30 cellular contexts compared by ENCODE assay signal in genomic region chr13:85618514-85618913, GRCh38.
"Had no signal": no experiment of that assay in that cellular context is flagged by ENCODE, and none has a peak within 500 bp of the region (broad histone marks: within the 10 kb centered on the region; RNA-seq: fewer than 3 reads in every experiment).

No MANE protein-coding gene starts in this region.

- H3K36me3 ChIP-seq: ascending aorta, SJSA1 had no signal

- H3K4me1 ChIP-seq: ascending aorta, SJSA1 had no signal

- H3K27ac Mint-ChIP-seq: activated B cell treated with CpG ODN at 0.5 μM for 24 hours; activated CD4-positive, alpha-beta T cell treated with anti-CD3 and anti-CD28 coated beads, Interleukin-2, amount 10 ng/mL, durations not matched to agents 24 days and 14 days; activated CD8-positive, alpha-beta memory T cell treated with anti-CD3 and anti-CD28 coated beads, Interleukin-2, amount 10 ng/mL, durations not matched to agents 7 days and 5 days; activated naive CD4-positive, alpha-beta T cell treated with anti-CD3 and anti-CD28 coated beads, Interleukin-2, amount 50 U/mL, for 24 hours; activated naive CD8-positive, alpha-beta T cell treated with anti-CD3 and anti-CD28 coated beads, Interleukin-2, amount 50 U/mL, for 24 hours; activated T-cell treated with anti-CD3 and anti-CD28 coated beads, Interleukin-2, amount 50 U/mL, for 24 hours; activated T-helper 1 cell treated with anti-CD3 and anti-CD28 coated beads, Interleukin-12 subunit alpha, Interleukin-12 subunit beta, Interleukin-2, Interleukin-4 antibody, amounts not matched to agents 30 ng/mL and 10 ng/mL and 1 ng/mL, durations not matched to agents 14 hours and 24 hours and 36 hours; brain; T-cell had no signal

- H3K4me3 Mint-ChIP-seq: activated B cell treated with CpG ODN at 0.5 μM for 24 hours; activated CD4-positive, alpha-beta T cell treated with anti-CD3 and anti-CD28 coated beads, Interleukin-2, amount 10 ng/mL, durations not matched to agents 24 days and 14 days; activated CD8-positive, alpha-beta memory T cell treated with anti-CD3 and anti-CD28 coated beads, Interleukin-2, amount 10 ng/mL, durations not matched to agents 7 days and 5 days; activated naive CD4-positive, alpha-beta T cell treated with anti-CD3 and anti-CD28 coated beads, Interleukin-2, amount 50 U/mL, for 24 hours; activated naive CD8-positive, alpha-beta T cell treated with anti-CD3 and anti-CD28 coated beads, Interleukin-2, amount 50 U/mL, for 24 hours; activated T-cell treated with anti-CD3 and anti-CD28 coated beads, Interleukin-2, amount 50 U/mL, for 24 hours; activated T-helper 1 cell treated with anti-CD3 and anti-CD28 coated beads, Interleukin-12 subunit alpha, Interleukin-12 subunit beta, Interleukin-2, Interleukin-4 antibody, amounts not matched to agents 30 ng/mL and 10 ng/mL and 1 ng/mL, durations not matched to agents 14 hours and 24 hours and 36 hours; brain; central memory CD8-positive, alpha-beta T cell; T-cell had no signal

- H3K4me2 ChIP-seq: KMS-11 had no signal

- H3K4me3 ChIP-seq: ascending aorta, SJSA1 had no signal

- H3K4me1 Mint-ChIP-seq: activated B cell treated with CpG ODN at 0.5 μM for 24 hours; activated CD4-positive, alpha-beta T cell treated with anti-CD3 and anti-CD28 coated beads, Interleukin-2, amount 10 ng/mL, durations not matched to agents 24 days and 14 days; activated CD8-positive, alpha-beta memory T cell treated with anti-CD3 and anti-CD28 coated beads, Interleukin-2, amount 10 ng/mL, durations not matched to agents 7 days and 5 days; activated naive CD4-positive, alpha-beta T cell treated with anti-CD3 and anti-CD28 coated beads, Interleukin-2, amount 50 U/mL, for 24 hours; activated naive CD8-positive, alpha-beta T cell treated with anti-CD3 and anti-CD28 coated beads, Interleukin-2, amount 50 U/mL, for 24 hours; brain; central memory CD8-positive, alpha-beta T cell; T-cell had no signal

- H3K27ac ChIP-seq: ascending aorta, KMS-11, SJSA1 had no signal

- DNase-seq: activated B cell treated with CpG ODN at 0.5 μM for 24 hours; activated CD4-positive, alpha-beta T cell treated with anti-CD3 and anti-CD28 coated beads for 1 hour; activated CD4-positive, alpha-beta T cell treated with anti-CD3 and anti-CD28 coated beads, Interleukin-2, amount 10 ng/mL, durations not matched to agents 24 days and 14 days; activated CD4-positive, alpha-beta T cell treated with anti-CD3 and anti-CD28 coated beads, Interleukin-2, amount 50 U/mL, for 48 hours; activated CD8-positive, alpha-beta memory T cell treated with anti-CD3 and anti-CD28 coated beads, Interleukin-2, amount 10 ng/mL, durations not matched to agents 7 days and 5 days; activated effector memory CD4-positive, alpha-beta T cell treated with Interleukin-2 at 50 U/mL for 16 hours; activated naive CD4-positive, alpha-beta T cell; activated naive CD8-positive, alpha-beta T cell treated with anti-CD3 and anti-CD28 coated beads, Interleukin-2, amount 50 U/mL, for 24 hours; activated T-cell treated with anti-CD3 and anti-CD28 coated beads, Interleukin-2, amount 50 U/mL, for 24 hours; amniotic stem cell; NCI-H1048; NCI-H1417; NCI-H1694 treated with DMSO at 0.1 percent for 48 hours; NCI-H2029 treated with DMSO at 0.1 percent for 48 hours; NCI-H345; NCI-H510A treated with DMSO at 0.1 percent for 48 hours; NCI-H69; PC-3; SHP77; T-cell; T-helper 2 cell; T1000 had no signal

- H3K27me3 Mint-ChIP-seq: activated B cell treated with CpG ODN at 0.5 μM for 24 hours; activated CD4-positive, alpha-beta T cell treated with anti-CD3 and anti-CD28 coated beads, Interleukin-2, amount 10 ng/mL, durations not matched to agents 24 days and 14 days; activated CD8-positive, alpha-beta memory T cell treated with anti-CD3 and anti-CD28 coated beads, Interleukin-2, amount 10 ng/mL, durations not matched to agents 7 days and 5 days; activated naive CD4-positive, alpha-beta T cell treated with anti-CD3 and anti-CD28 coated beads, Interleukin-2, amount 50 U/mL, for 24 hours; activated naive CD8-positive, alpha-beta T cell treated with anti-CD3 and anti-CD28 coated beads, Interleukin-2, amount 50 U/mL, for 24 hours; activated T-cell treated with anti-CD3 and anti-CD28 coated beads, Interleukin-2, amount 50 U/mL, for 24 hours; central memory CD8-positive, alpha-beta T cell; T-cell had no signal

- H3K9me3 Mint-ChIP-seq: activated T-helper 1 cell treated with anti-CD3 and anti-CD28 coated beads, Interleukin-12 subunit alpha, Interleukin-12 subunit beta, Interleukin-2, Interleukin-4 antibody, amounts not matched to agents 30 ng/mL and 10 ng/mL and 1 ng/mL, durations not matched to agents 14 hours and 24 hours and 36 hours had no signal

- H3K9me3 ChIP-seq: ascending aorta, SJSA1 had no signal

- H3K9ac ChIP-seq: KMS-11 had no signal

- H3K27me3 ChIP-seq: ascending aorta, SJSA1 had no signal

- FAIRE-seq: RCC 7860 had no signal

- H3K36me3 Mint-ChIP-seq: activated CD8-positive, alpha-beta memory T cell treated with anti-CD3 and anti-CD28 coated beads, Interleukin-2, amount 10 ng/mL, durations not matched to agents 7 days and 5 days; activated naive CD4-positive, alpha-beta T cell treated with anti-CD3 and anti-CD28 coated beads, Interleukin-2, amount 50 U/mL, for 24 hours; brain; T-cell had no signal
